In genomic region chr2:142872900-142873724, GRCh38 we compare ENCODE assay signal across 13 cellular contexts. TPM values are rescaled to one million over a fixed set of nuclear protein-coding genes. Genes with fewer than 3 reads are reported as not detected.
DNase-seq lines count a peak whose midpoint lies in the region; ATAC-seq, FAIRE-seq and TF ChIP-seq lines count a peak whose summit lies in the region.
"Had no signal": no experiment of that assay in that cellular context is flagged by ENCODE, and none has a peak within 500 bp of the region (broad histone marks: within the 10 kb centered on the region; RNA-seq: fewer than 3 reads in every experiment).

No MANE protein-coding gene starts in this region.

- H3K27ac ChIP-seq in A549: peak overlapping the region; percentile 98 to 99
- H3K27ac ChIP-seq: BLaER1, cardiac muscle cell had no signal

- peaks cover 83% of the 10 kb centered on the region for H3K4me1 ChIP-seq in A549

- FAIRE-seq in A549 (lab: Jason Lieb, UNC): peak; percentile 93

- no peaks in the 10 kb centered on the region for H3K9me3 ChIP-seq in A549
- H3K9me3 ChIP-seq: BLaER1 had no signal

- peak in 1 of 2 experiments; percentile 98 for DNase-seq in A549 (ENCODE audit: low read depth in 1 of 2, low spot score in 1 of 2)
- peak; percentile 92 for DNase-seq in HCEC 1CT
- peak; percentile 92 for DNase-seq in amniotic epithelial cell (ENCODE audit: low read depth)
- DNase-seq in glomerular endothelial cell (ENCODE audit: extremely low read depth, low read depth, low spot score): peak; percentile 78
- DNase-seq in NCI-H1048 (lab: John Stamatoyannopoulos, UW): no peak
- no peak for DNase-seq in islet precursor cell
- no peak for DNase-seq in DMS153 (lab: John Stamatoyannopoulos, UW)
- DNase-seq: NCI-H1694 treated with DMSO at 0.1 percent for 48 hours; nephron progenitor cell; stimulated activated CD4-positive, alpha-beta T cell treated with anti-CD3 and anti-CD28 coated beads, Interleukin-4, amount 100 ng/mL, for 24 hours had no signal

- H3K4me2 ChIP-seq in A549: peak overlapping the region; percentile 94

- no peak for TF ChIP-seq POLR2A in A549 (IDR thresholded peaks at IDR 0.05; ENCODE audit: low read length)

- no peak for TF ChIP-seq CTCF in A549 (IDR thresholded peaks at IDR 0.05)

- POLR2A ChIA-PET in A549 (lab: Yijun Ruan, JAX): interaction anchor here (1.5 to 2.3 kb wide), 2 partner anchors 9 to 13 kb away, joined by 5 to 9 read pairs; no protein-coding TSS in a partner anchor

- peak; percentile 21 to 64 for TF ChIP-seq RAD21 in A549 (conservative IDR thresholded peaks at IDR 0.05 in 1 of 2, IDR thresholded peaks at IDR 0.05 in 1 of 2)

- TF ChIP-seq EP300 in A549 (IDR thresholded peaks at IDR 0.05): peak; percentile 99 to 100

- CTCF ChIA-PET in A549 (lab: Yijun Ruan, JAX): interaction anchor here (1.0 to 3.2 kb wide), 2 partner anchors 108 to 191 kb away, joined by 3 to 16 read pairs; no protein-coding TSS in a partner anchor

- WGBS in A549 (ENCODE audit: missing lambda C conversion rate): 2% methylated on average over 6 of the region's 6 CpGs

- peak; percentile 28 to 53 for ATAC-seq in A549
- no peak for ATAC-seq in GM21423 (IDR thresholded peaks at IDR 0.05; ENCODE audit: unreplicated experiment)

- H3K4me3 ChIP-seq in A549: peak overlapping the region; percentile 24; the same call in 1 of the 3 replicates
- H3K4me3 ChIP-seq: BLaER1, cardiac muscle cell had no signal

TF ChIP-seq in A549, 52 proteins besides CTCF, POLR2A, EP300 and RAD21 (continues in another document):
- TF ChIP-seq HES2 (IDR thresholded peaks at IDR 0.05) (peak; percentile 95), JUN (IDR thresholded peaks at IDR 0.05) (peak; percentile 99), GATA3 (IDR thresholded peaks at IDR 0.05; ENCODE audit: borderline replicate concordance) (peak; percentile 98), KDM5A (IDR thresholded peaks at IDR 0.05) (no peak), FOXS1 (CRISPR knock-in tag; IDR thresholded peaks at IDR 0.05) (peak; percentile 81; the same call in 1 of the 2 replicates), FOSL2 (IDR thresholded peaks at IDR 0.05) (peak; percentile 98), FOSL2 (CRISPR knock-in tag; IDR thresholded peaks at IDR 0.05) (peak; percentile 98), POLR2AphosphoS2 (conservative IDR thresholded peaks at IDR 0.05; ENCODE audit: low read length) (no peak), TFCP2L1 (CRISPR knock-in tag; IDR thresholded peaks at IDR 0.05) (peak; percentile 85), ZNF302 (CRISPR knock-in tag; IDR thresholded peaks at IDR 0.05) (no peak), RNF2 (IDR thresholded peaks at IDR 0.05; ENCODE audit: borderline replicate concordance, low read depth) (no peak), KDM1A (IDR thresholded peaks at IDR 0.05; ENCODE audit: low read depth) (no peak), FOSB (CRISPR knock-in tag; IDR thresholded peaks at IDR 0.05) (0 out of 2 replicates have a peak, but pooled peaks have one; percentile 44), JUNB (IDR thresholded peaks at IDR 0.05) (peak; percentile 99), NR3C1 (IDR thresholded peaks at IDR 0.05) (no peak), BCL3 (IDR thresholded peaks at IDR 0.05) (peak; percentile 99; the same call in 2 of the 3 replicates), EHMT2 (IDR thresholded peaks at IDR 0.05; ENCODE audit: low read depth) (0 out of 2 replicates have a peak, but pooled peaks have one; percentile 16), ELK1 (IDR thresholded peaks at IDR 0.05; ENCODE audit: low read depth, low read length) (no peak), HOXB5 (CRISPR knock-in tag; IDR thresholded peaks at IDR 0.05) (peak; percentile 80), NFE2L2 (conservative IDR thresholded peaks at IDR 0.05; ENCODE audit: low read length) (peak; percentile 98), BHLHE40 (IDR thresholded peaks at IDR 0.05; ENCODE audit: low read depth, low read length) (no peak), HOXB13 (CRISPR knock-in tag; IDR thresholded peaks at IDR 0.05; ENCODE audit: low read depth) (peak; percentile 95), ZSCAN20 (CRISPR knock-in tag; IDR thresholded peaks at IDR 0.05) (peak; percentile 49; the same call in 1 of the 2 replicates), HDAC2 (IDR thresholded peaks at IDR 0.05) (no peak), PBX3 (IDR thresholded peaks at IDR 0.05) (peak; percentile 74), CHD4 (IDR thresholded peaks at IDR 0.05; ENCODE audit: borderline replicate concordance) (no peak), MAFK (IDR thresholded peaks at IDR 0.05; ENCODE audit: partially characterized antibody) (peak; percentile 98), HOXA7 (CRISPR knock-in tag; IDR thresholded peaks at IDR 0.05) (peak; percentile 89), CHD2 (IDR thresholded peaks at IDR 0.05; ENCODE audit: low read length, partially characterized antibody) (no peak), CEBPB (IDR thresholded peaks at IDR 0.05) (peak; percentile 98 to 99), NPAS2 (CRISPR knock-in tag; IDR thresholded peaks at IDR 0.05; ENCODE audit: borderline replicate concordance) (no peak), TP53 (CRISPR knock-in tag; IDR thresholded peaks at IDR 0.05) (peak; percentile 93), HMGXB4 (CRISPR knock-in tag; IDR thresholded peaks at IDR 0.05; ENCODE audit: borderline replicate concordance) (peak; percentile 86), RFX5 (IDR thresholded peaks at IDR 0.05) (no peak), SMC3 (IDR thresholded peaks at IDR 0.05) (peak; percentile 54), E2F6 (IDR thresholded peaks at IDR 0.05; ENCODE audit: borderline replicate concordance, low read depth) (no peak), EHF (CRISPR knock-in tag; IDR thresholded peaks at IDR 0.05) (peak; percentile 87)

RNA-seq across cellular contexts. Expression of gene KYNU, which starts 4.4 kb away (rescaled TPM):
- polyA plus RNA-seq in A549 (2011; rRNA removed) (310 and 324 TPM in 2 replicates), A549 (2017; fragmentation: RNase III; extraction: RNeasy Plus Mini Kit Qiagen cat#74134 plus additional on column Dnase treatment) (242 to 304 TPM (median 302 TPM) in 3 replicates)
- polyA plus RNA-seq in A549 (2012; cell fraction: cytosol; rRNA removed): 61.8 and 66.4 TPM in 2 replicates
- 27.2 and 41.7 TPM in 2 replicates for polyA plus RNA-seq in A549 (2012; cell fraction: nucleus; rRNA removed)
- polyA minus RNA-seq in A549 (2011; rRNA and poly(A)+ RNA removed): 117 and 131 TPM in 2 replicates
- under 0.01 and 4.0 TPM in 2 replicates for total RNA-seq in glomerular endothelial cell

Comparison
In these comparisons a context has a peak if more than half of its experiments do, and no peak if none do; other contexts are left out.
1. DNase-seq: peak in HCEC 1CT (single experiment), amniotic epithelial cell (single experiment) and glomerular endothelial cell (single experiment); none in NCI-H1048 (single experiment), islet precursor cell (single experiment) and DMS153 (single experiment).